Comparison of ENCODE assay signal across 8 cellular contexts in the genomic region with DNA sequence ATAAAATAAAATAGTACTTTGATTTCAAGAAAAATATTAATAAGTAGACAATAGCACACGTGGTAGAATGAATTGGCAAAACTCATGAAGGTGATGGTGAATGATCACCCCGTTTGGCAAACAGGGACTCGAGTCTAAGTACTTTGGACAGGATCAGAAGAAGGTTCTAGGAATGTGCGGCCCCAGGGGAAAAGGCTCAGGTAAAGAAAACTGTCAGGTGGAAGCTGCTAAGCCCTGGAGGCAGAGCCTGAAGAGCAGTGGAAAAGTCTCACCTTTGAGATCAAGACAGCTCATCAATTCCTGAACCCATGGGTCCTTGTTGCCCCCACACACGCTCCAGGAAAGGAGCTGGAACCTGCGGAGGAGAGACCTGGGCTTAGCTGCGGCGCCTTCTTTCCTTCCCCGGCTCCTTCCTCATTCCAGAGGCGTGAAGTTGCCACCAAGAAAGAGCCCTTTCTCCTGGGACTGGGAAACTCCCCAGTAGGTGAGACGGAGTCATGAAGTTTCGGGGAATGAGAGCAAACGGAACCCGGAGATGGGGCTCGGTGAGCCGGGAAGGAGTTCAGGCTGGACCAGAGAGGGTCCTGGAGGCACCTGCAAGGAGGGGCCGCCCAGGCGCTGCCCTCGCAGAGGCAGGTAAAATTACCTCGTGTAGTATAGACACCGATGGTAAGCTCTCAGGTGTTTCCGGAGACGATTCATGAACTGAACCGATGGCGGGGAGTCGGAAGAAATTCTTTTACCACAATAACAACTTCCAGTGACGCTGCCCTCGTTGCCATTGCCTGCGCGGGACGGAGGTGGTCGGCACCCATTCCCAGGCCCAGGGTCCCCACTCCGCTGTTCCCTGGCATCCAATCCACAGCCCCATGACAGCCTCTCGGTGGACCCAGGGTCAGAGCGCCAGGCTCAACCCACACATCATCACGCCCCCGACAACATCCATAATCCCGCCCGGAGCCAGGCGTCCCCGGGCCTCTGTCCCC. TPM values are rescaled to one million over a fixed set of nuclear protein-coding genes. Genes with fewer than 3 reads are reported as not detected.
DNase-seq lines count a peak whose midpoint lies in the region; ATAC-seq and TF ChIP-seq lines count a peak whose summit lies in the region.

No MANE protein-coding gene starts in this region.

- H3K4me3 ChIP-seq in colonic mucosa (peak overlapping the region; percentile 89), aorta (ENCODE audit: low read length in 2 of 2) (peak overlapping the region in 1 of 2 donors; percentile 61)

- H3K9me3 ChIP-seq in colonic mucosa (no peaks in the 10 kb centered on the region), aorta (ENCODE audit: control insufficient read depth, low read length) (no peaks in the 10 kb centered on the region)

- H3K9me3 Mint-ChIP-seq in stimulated activated naive CD8-positive, alpha-beta T cell treated with anti-CD3 and anti-CD28 coated beads, Interleukin-15, Interleukin-2, amounts not matched to agents 100 ng/mL and 50 ng/mL, for 24 hours = no peaks in the 10 kb centered on the region
- H3K9me3 Mint-ChIP-seq in mesothelial cell of epicardium = no peaks in the 10 kb centered on the region

- peaks cover 14% of the 10 kb centered on the region for H3K27me3 Mint-ChIP-seq in stimulated activated naive CD8-positive, alpha-beta T cell treated with anti-CD3 and anti-CD28 coated beads, Interleukin-15, Interleukin-2, amounts not matched to agents 100 ng/mL and 50 ng/mL, for 24 hours
- peaks cover 77% of the 10 kb centered on the region for H3K27me3 Mint-ChIP-seq in mesothelial cell of epicardium (ENCODE audit: low read depth)

- DNase-seq in stimulated activated naive CD8-positive, alpha-beta T cell treated with anti-CD3 and anti-CD28 coated beads, Interleukin-15, Interleukin-2, amounts not matched to agents 100 U/mL and 50 U/mL, for 24 hours = no peak
- peak; percentile 65 for DNase-seq in colonic mucosa
- DNase-seq in mesothelial cell of epicardium (ENCODE audit: low spot score in 2 of 2, unreplicated experiment in 2 of 2) = no peak
- DNase-seq in aorta = peak in 1 of 2 donors; percentile 35
- no peak for DNase-seq in MV-4-11 (lab: John Stamatoyannopoulos, UW)

- no peaks in the 10 kb centered on the region for H3K4me1 ChIP-seq in colonic mucosa
- H3K4me1 ChIP-seq in aorta (ENCODE audit: control insufficient read depth in 1 of 2, insufficient read depth in 2 of 2, low read length in 2 of 2) = no peaks in the 10 kb centered on the region

- peak overlapping the region; percentile 82 to 86 for H3K9ac ChIP-seq in colonic mucosa (ENCODE audit: low read depth in 2 of 2, low read length in 2 of 2)

- TF ChIP-seq CTCF in colonic mucosa (IDR thresholded peaks at IDR 0.05) (no peak), mesothelial cell of epicardium (IDR thresholded peaks at IDR 0.05; ENCODE audit: unreplicated experiment) (no peak)

- H3K4me1 Mint-ChIP-seq in stimulated activated naive CD8-positive, alpha-beta T cell treated with anti-CD3 and anti-CD28 coated beads, Interleukin-15, Interleukin-2, amounts not matched to agents 100 ng/mL and 50 ng/mL, for 24 hours (ENCODE audit: low read depth) = peaks cover 44% of the 10 kb centered on the region
- peaks cover 16% of the 10 kb centered on the region for H3K4me1 Mint-ChIP-seq in mesothelial cell of epicardium

- H3K36me3 ChIP-seq in colonic mucosa (no peaks in the 10 kb centered on the region), aorta (ENCODE audit: control insufficient read depth in 1 of 2, insufficient read depth in 2 of 2, low read length in 1 of 2) (no peaks in the 10 kb centered on the region)

- ATAC-seq in stimulated activated naive CD8-positive, alpha-beta T cell treated with anti-CD3 and anti-CD28 coated beads, Interleukin-15, Interleukin-2, amounts not matched to agents 100 U/mL and 50 U/mL, for 24 hours = no peak
- ATAC-seq in aorta (ENCODE audit: low FRiP score) (peak; percentile 24), GM18511 (IDR thresholded peaks at IDR 0.05; ENCODE audit: unreplicated experiment) (no peak), HG02885 (IDR thresholded peaks at IDR 0.05; ENCODE audit: poor library complexity, unreplicated experiment) (no peak)

- H3K27me3 ChIP-seq in colonic mucosa (no peaks in the 10 kb centered on the region), aorta (ENCODE audit: control insufficient read depth in 1 of 2, insufficient read depth in 2 of 2, low read length in 1 of 2) (no peaks in the 10 kb centered on the region)

- H3K27ac ChIP-seq in colonic mucosa (peak overlapping the region; percentile 61), aorta (ENCODE audit: low read depth in 1 of 2, low read length in 2 of 2) (no peak overlapping the region)

- H3K27ac Mint-ChIP-seq in stimulated activated naive CD8-positive, alpha-beta T cell treated with anti-CD3 and anti-CD28 coated beads, Interleukin-15, Interleukin-2, amounts not matched to agents 100 ng/mL and 50 ng/mL, for 24 hours = peak overlapping the region; percentile 40
- H3K27ac Mint-ChIP-seq in mesothelial cell of epicardium = peak overlapping the region; percentile 92

- intact Hi-C loops in colonic mucosa (cut with DNase I) (no loop called here), aorta (cut with DNase I) (loop anchor here (5.0 to 10.0 kb wide), 3 partner anchors 46 to 159 kb away; a partner anchor contains a TSS)

- no peaks in the 10 kb centered on the region for H3K36me3 Mint-ChIP-seq in stimulated activated naive CD8-positive, alpha-beta T cell treated with anti-CD3 and anti-CD28 coated beads, Interleukin-15, Interleukin-2, amounts not matched to agents 100 ng/mL and 50 ng/mL, for 24 hours (ENCODE audit: low read depth)
- no peaks in the 10 kb centered on the region for H3K36me3 Mint-ChIP-seq in mesothelial cell of epicardium

- 25 to 26% methylated on average over 41 of the region's 41 CpGs for WGBS in aorta, 2 donors

- H3K4me3 Mint-ChIP-seq in stimulated activated naive CD8-positive, alpha-beta T cell treated with anti-CD3 and anti-CD28 coated beads, Interleukin-15, Interleukin-2, amounts not matched to agents 100 ng/mL and 50 ng/mL, for 24 hours = peak overlapping the region; percentile 72
- peak overlapping the region; percentile 72 for H3K4me3 Mint-ChIP-seq in mesothelial cell of epicardium

RNA-seq across cellular contexts. Expression of a gene that starts 1.2 kb away (rescaled TPM):
- 1 to 10 TPM in 1 of 2 donors, under 1 TPM in 1; 0.89 to 1.2 TPM for total RNA-seq in colonic mucosa
- total RNA-seq in mesothelial cell of epicardium = 0.78 to 0.93 TPM (median 0.81 TPM) in 3 replicates
- 1 to 10 TPM; 2.1 to 7.7 TPM for total RNA-seq in aorta
- polyA plus RNA-seq in aorta = 1 to 10 TPM in 1 of 2 donors, under 1 TPM in 1; 0.87 to 1.0 TPM

RNA-seq across cellular contexts. Expression of a gene that starts 1.3 kb away (rescaled TPM):
- total RNA-seq in colonic mucosa (10 to 100 TPM; 41.8 to 44.1 TPM), mesothelial cell of epicardium (7.6 to 8.8 TPM (median 8.1 TPM) in 3 replicates), aorta (10 to 100 TPM; 35.9 to 64.0 TPM)
- polyA plus RNA-seq in aorta = 10 to 100 TPM; 11.0 to 33.7 TPM

RNA-seq across cellular contexts. Expression of a gene that starts 7.2 kb away (rescaled TPM):
- total RNA-seq in colonic mucosa = 10 to 100 TPM; 21.3 to 28.0 TPM
- 11.8 to 15.8 TPM (median 15.5 TPM) in 3 replicates for total RNA-seq in mesothelial cell of epicardium
- total RNA-seq in aorta = 10 to 100 TPM in 1 of 2 donors, 1 to 10 TPM in 1; 7.9 to 16.7 TPM
- polyA plus RNA-seq in aorta = 10 to 100 TPM; 26.2 to 41.1 TPM

RNA-seq across cellular contexts. Expression of a gene that starts 28.0 kb away (rescaled TPM):
- total RNA-seq in colonic mucosa (10 to 100 TPM; 41.0 to 42.8 TPM), mesothelial cell of epicardium (34.9 to 39.7 TPM (median 38.7 TPM) in 3 replicates), aorta (100 to 1,000 TPM in 1 of 2 donors, 10 to 100 TPM in 1; 71.8 to 119 TPM)
- polyA plus RNA-seq in aorta = 10 to 100 TPM; 23.2 to 55.2 TPM

RNA-seq across cellular contexts. Expression of a gene that starts 33.3 kb away (rescaled TPM):
- total RNA-seq in colonic mucosa (10 to 100 TPM; 15.1 to 37.7 TPM), mesothelial cell of epicardium (not detected in 3 replicates), aorta (not detected)
- 10 to 100 TPM in 1 of 2 donors, not detected in 1; 18.4 TPM for polyA plus RNA-seq in aorta
